Comparison of ENCODE assay signal across 12 cellular contexts in genomic region chr18:79944746-79945117, GRCh38. TPM values are rescaled to one million over a fixed set of nuclear protein-coding genes. Genes with fewer than 3 reads are reported as not detected.
DNase-seq lines count a peak whose midpoint lies in the region; ATAC-seq and TF ChIP-seq lines count a peak whose summit lies in the region.
"Had no signal": no experiment of that assay in that cellular context is flagged by ENCODE, and none has a peak within 500 bp of the region (broad histone marks: within the 10 kb centered on the region; RNA-seq: fewer than 3 reads in every experiment).

No MANE protein-coding gene starts in this region.

- H3K36me3 ChIP-seq in colonic mucosa (peaks cover 4% of the 10 kb centered on the region), skeletal muscle tissue (ENCODE audit: control insufficient read depth in 3 of 3, insufficient read depth in 3 of 3, low read length in 3 of 3) (peaks cover 23 to 31% (median 30%) of the 10 kb centered on the region in 3 donors)

- H3K4me3 ChIP-seq in colonic mucosa: no peak overlapping the region
- H3K4me3 ChIP-seq in skeletal muscle tissue (ENCODE audit: low read length in 3 of 3): no peak overlapping the region
- H3K4me3 ChIP-seq: K562, left ventricle myocardium inferior had no signal

- intact Hi-C loops in colonic mucosa (cut with DNase I): loop anchor here (10.0 kb wide), 2 partner anchors 90 to 200 kb away; partner anchors contain the start of gene RBFA

- no peaks in the 10 kb centered on the region for H3K27me3 ChIP-seq in colonic mucosa
- no peaks in the 10 kb centered on the region for H3K27me3 ChIP-seq in skeletal muscle tissue (ENCODE audit: control insufficient read depth in 3 of 3, insufficient read depth in 3 of 3, low read length in 3 of 3)

- peak overlapping the region in 1 of 2 donors; percentile 59 for H3K9ac ChIP-seq in colonic mucosa (ENCODE audit: low read depth in 2 of 2, low read length in 2 of 2)
- H3K9ac ChIP-seq in skeletal muscle tissue (ENCODE audit: low read depth in 1 of 3, low read length in 3 of 3): peak overlapping the region in 2 of 3 donors; percentile 65 to 71

- TF ChIP-seq CTCF in colonic mucosa (IDR thresholded peaks at IDR 0.05): no peak

- no peak overlapping the region for H3K27ac ChIP-seq in colonic mucosa
- no peak overlapping the region for H3K27ac ChIP-seq in skeletal muscle tissue (ENCODE audit: low read depth, low read length)

- H3K4me1 ChIP-seq in colonic mucosa (peaks cover 30% of the 10 kb centered on the region), skeletal muscle tissue (ENCODE audit: control insufficient read depth in 3 of 3, insufficient read depth in 3 of 3, low read length in 3 of 3) (peaks cover 46 to 77% (median 47%) of the 10 kb centered on the region in 3 donors)

- H3K9me3 ChIP-seq in colonic mucosa: no peaks in the 10 kb centered on the region
- no peaks in the 10 kb centered on the region for H3K9me3 ChIP-seq in skeletal muscle tissue (ENCODE audit: control insufficient read depth in 3 of 3, low read length in 3 of 3)
- H3K9me3 ChIP-seq: left ventricle myocardium inferior had no signal

- ATAC-seq in GM18502 (IDR thresholded peaks at IDR 0.05; ENCODE audit: poor library complexity, unreplicated experiment) (peak; percentile 16), HG02884 (IDR thresholded peaks at IDR 0.05; ENCODE audit: unreplicated experiment) (peak; percentile 24), GM21515 (IDR thresholded peaks at IDR 0.05; ENCODE audit: unreplicated experiment) (no peak)

- DNase-seq in colonic mucosa (peak; percentile 18), NCI-H2171 treated with DMSO at 0.1 percent for 48 hours (lab: John Stamatoyannopoulos, UW) (no peak), HCEC 1CT (no peak), NCI-H1048 (lab: John Stamatoyannopoulos, UW) (no peak)
- DNase-seq: activated gamma-delta T cell, left ventricle myocardium inferior, OCI-M1 had no signal

RNA-seq across cellular contexts. Expression of gene SLC66A2, which starts 6.7 kb away (rescaled TPM):
- total RNA-seq in colonic mucosa: 10 to 100 TPM; 74.9 to 88.0 TPM
- total RNA-seq in skeletal muscle tissue: 20.4 TPM

RNA-seq across cellular contexts. Expression of gene HSBP1L1, which starts 19.7 kb away (rescaled TPM):
- total RNA-seq in colonic mucosa (10 to 100 TPM; 51.8 to 59.6 TPM), skeletal muscle tissue (2.1 TPM)
- total RNA-seq: K562 had no signal

RNA-seq across cellular contexts. Expression of gene TXNL4A, which starts 43.6 kb away (rescaled TPM):
- 100 to 1,000 TPM; 101 to 138 TPM for total RNA-seq in colonic mucosa
- total RNA-seq in skeletal muscle tissue: 30.8 TPM

Comparison
In these comparisons a context has a peak if more than half of its experiments do, and no peak if none do; other contexts are left out.
1. RNA of gene HSBP1L1, which starts 19.7 kb away (total RNA-seq): 51.8 to 59.6 TPM in colonic mucosa; 2.1 TPM in skeletal muscle tissue (single experiment); every median in the first group is over 10 times any median in the second.